Comparison of ENCODE assay signal across 1 cellular context in the genomic region with DNA sequence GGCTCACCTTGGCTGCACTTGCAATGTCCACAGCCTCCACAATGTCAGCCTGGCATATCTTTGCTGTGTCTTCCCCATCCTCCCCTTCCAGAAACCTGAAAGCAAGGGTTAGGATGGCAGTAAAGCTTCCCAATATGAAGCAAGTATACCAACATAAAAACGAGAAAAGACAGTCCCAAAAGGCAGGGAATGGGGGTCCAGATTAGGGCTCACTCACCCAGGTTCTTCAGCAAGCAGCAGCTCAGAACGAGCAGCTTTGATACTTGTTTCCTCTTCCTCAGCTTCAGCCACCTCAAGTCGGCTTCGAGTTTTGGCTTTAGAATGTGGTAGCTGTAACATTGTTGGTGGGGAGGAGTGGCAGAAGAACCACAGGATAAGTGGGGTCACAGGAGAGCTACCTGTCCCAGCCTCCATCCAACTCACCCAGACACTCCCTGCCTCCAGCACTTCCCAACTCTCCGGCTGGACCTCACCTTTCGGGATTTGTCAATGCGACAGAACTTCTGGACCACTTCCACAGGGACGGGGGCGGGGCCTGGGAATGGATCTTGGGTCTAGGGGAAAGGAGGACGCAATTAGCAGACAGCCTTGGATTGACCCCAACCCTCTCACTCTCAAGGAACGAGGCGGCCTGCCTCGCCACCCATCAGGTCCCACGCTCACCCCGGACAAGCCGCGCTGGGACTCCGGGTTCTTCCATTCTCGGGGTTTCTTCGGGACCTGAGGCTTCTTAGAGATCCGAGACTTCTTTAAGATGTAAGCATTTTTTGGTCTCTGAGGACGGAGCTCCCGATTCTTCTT.
TF ChIP-seq lines count a peak whose summit lies in the region.

No MANE protein-coding gene starts in this region.

TF ChIP-seq in HepG2, 621 proteins besides CTCF, POLR2A, EP300 and RAD21 (continued from another document and continues in another):
- TF ChIP-seq PRDM15 (CRISPR knock-in tag; IDR thresholded peaks at IDR 0.05): no peak
- TF ChIP-seq ZNF230 (CRISPR knock-in tag; IDR thresholded peaks at IDR 0.05): no peak
- TF ChIP-seq ZNF101 (CRISPR knock-in tag; IDR thresholded peaks at IDR 0.05; ENCODE audit: borderline replicate concordance, low read depth): no peak
- TF ChIP-seq ZNF431 (CRISPR knock-in tag; IDR thresholded peaks at IDR 0.05; ENCODE audit: borderline replicate concordance, low read depth): no peak
- TF ChIP-seq ZSCAN30 (CRISPR knock-in tag; IDR thresholded peaks at IDR 0.05): no peak
- no peak for TF ChIP-seq MXD3 (CRISPR knock-in tag; IDR thresholded peaks at IDR 0.05)
- TF ChIP-seq ZNF441 (CRISPR knock-in tag; IDR thresholded peaks at IDR 0.05; ENCODE audit: borderline replicate concordance): no peak
- 0 out of 2 replicates have a peak, but pooled peaks have one; percentile 48 for TF ChIP-seq EED (CRISPR knock-in tag; IDR thresholded peaks at IDR 0.05)
- TF ChIP-seq, protein P1, sequence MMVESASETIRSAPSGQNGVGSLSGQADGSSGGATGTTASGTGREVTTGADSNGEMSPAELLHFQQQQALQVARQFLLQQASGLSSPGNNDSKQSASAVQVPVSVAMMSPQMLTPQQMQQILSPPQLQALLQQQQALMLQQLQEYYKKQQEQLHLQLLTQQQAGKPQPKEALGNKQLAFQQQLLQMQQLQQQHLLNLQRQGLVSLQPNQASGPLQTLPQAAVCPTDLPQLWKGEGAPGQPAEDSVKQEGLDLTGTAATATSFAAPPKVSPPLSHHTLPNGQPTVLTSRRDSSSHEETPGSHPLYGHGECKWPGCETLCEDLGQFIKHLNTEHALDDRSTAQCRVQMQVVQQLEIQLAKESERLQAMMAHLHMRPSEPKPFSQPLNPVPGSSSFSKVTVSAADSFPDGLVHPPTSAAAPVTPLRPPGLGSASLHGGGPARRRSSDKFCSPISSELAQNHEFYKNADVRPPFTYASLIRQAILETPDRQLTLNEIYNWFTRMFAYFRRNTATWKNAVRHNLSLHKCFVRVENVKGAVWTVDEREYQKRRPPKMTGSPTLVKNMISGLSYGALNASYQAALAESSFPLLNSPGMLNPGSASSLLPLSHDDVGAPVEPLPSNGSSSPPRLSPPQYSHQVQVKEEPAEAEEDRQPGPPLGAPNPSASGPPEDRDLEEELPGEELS (CRISPR knock-in tag; IDR thresholded peaks at IDR 0.05): no peak
- no peak for TF ChIP-seq SIX1 (CRISPR knock-in tag; IDR thresholded peaks at IDR 0.05; ENCODE audit: borderline replicate concordance)
- TF ChIP-seq ETV6 (CRISPR knock-in tag; conservative IDR thresholded peaks at IDR 0.05): no peak
- no peak for TF ChIP-seq ZNF773 (CRISPR knock-in tag; IDR thresholded peaks at IDR 0.05; ENCODE audit: borderline replicate concordance)
- no peak for TF ChIP-seq E2F2 (CRISPR knock-in tag; IDR thresholded peaks at IDR 0.05; ENCODE audit: borderline replicate concordance)
- TF ChIP-seq BRCA1 (CRISPR knock-in tag; IDR thresholded peaks at IDR 0.05): no peak
- TF ChIP-seq MAZ (IDR thresholded peaks at IDR 0.05; ENCODE audit: borderline replicate concordance, low read depth, low read length): no peak
- TF ChIP-seq MAZ (CRISPR knock-in tag; IDR thresholded peaks at IDR 0.05; ENCODE audit: low read depth): peak; percentile 19; the same call in 1 of the 2 replicates
- no peak for TF ChIP-seq TFE3 (CRISPR knock-in tag; IDR thresholded peaks at IDR 0.05)
- TF ChIP-seq ZNF275 (CRISPR knock-in tag; IDR thresholded peaks at IDR 0.05; ENCODE audit: borderline replicate concordance): no peak
- peak; percentile 2; the same call in 1 of the 2 replicates for TF ChIP-seq ZNF563 (CRISPR knock-in tag; IDR thresholded peaks at IDR 0.05)
- TF ChIP-seq, protein P2, sequence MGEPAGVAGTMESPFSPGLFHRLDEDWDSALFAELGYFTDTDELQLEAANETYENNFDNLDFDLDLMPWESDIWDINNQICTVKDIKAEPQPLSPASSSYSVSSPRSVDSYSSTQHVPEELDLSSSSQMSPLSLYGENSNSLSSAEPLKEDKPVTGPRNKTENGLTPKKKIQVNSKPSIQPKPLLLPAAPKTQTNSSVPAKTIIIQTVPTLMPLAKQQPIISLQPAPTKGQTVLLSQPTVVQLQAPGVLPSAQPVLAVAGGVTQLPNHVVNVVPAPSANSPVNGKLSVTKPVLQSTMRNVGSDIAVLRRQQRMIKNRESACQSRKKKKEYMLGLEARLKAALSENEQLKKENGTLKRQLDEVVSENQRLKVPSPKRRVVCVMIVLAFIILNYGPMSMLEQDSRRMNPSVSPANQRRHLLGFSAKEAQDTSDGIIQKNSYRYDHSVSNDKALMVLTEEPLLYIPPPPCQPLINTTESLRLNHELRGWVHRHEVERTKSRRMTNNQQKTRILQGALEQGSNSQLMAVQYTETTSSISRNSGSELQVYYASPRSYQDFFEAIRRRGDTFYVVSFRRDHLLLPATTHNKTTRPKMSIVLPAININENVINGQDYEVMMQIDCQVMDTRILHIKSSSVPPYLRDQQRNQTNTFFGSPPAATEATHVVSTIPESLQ (CRISPR knock-in tag; conservative IDR thresholded peaks at IDR 0.05): no peak
- TF ChIP-seq ZNF503 (CRISPR knock-in tag; IDR thresholded peaks at IDR 0.05): no peak
- no peak; the same call in 1 of the 2 replicates for TF ChIP-seq MED1 (CRISPR knock-in tag; IDR thresholded peaks at IDR 0.05)
- TF ChIP-seq ZFY (CRISPR knock-in tag; IDR thresholded peaks at IDR 0.05): 0 out of 2 replicates have a peak, but pooled peaks have one; percentile 27
- TF ChIP-seq ZSCAN5A (CRISPR knock-in tag; IDR thresholded peaks at IDR 0.05; ENCODE audit: borderline replicate concordance): no peak
